1 cellular context compared by ENCODE assay signal in genomic region chr16:13631916-13632315, GRCh38.
TF ChIP-seq lines count a peak whose summit lies in the region.

No MANE protein-coding gene starts in this region.

TF ChIP-seq in GM23338, 12 proteins besides CTCF, POLR2A, EP300 and RAD21 (continued from another document):
- no peak for TF ChIP-seq ZNF462 (CRISPR knock-in tag; IDR thresholded peaks at IDR 0.05)
- no peak for TF ChIP-seq JUNB (IDR thresholded peaks at IDR 0.05; ENCODE audit: unreplicated experiment)
- no peak for TF ChIP-seq ZNF331 (CRISPR knock-in tag; IDR thresholded peaks at IDR 0.05; ENCODE audit: low read depth)
